Comparison of ENCODE assay signal across 1 cellular context in the genomic region with DNA sequence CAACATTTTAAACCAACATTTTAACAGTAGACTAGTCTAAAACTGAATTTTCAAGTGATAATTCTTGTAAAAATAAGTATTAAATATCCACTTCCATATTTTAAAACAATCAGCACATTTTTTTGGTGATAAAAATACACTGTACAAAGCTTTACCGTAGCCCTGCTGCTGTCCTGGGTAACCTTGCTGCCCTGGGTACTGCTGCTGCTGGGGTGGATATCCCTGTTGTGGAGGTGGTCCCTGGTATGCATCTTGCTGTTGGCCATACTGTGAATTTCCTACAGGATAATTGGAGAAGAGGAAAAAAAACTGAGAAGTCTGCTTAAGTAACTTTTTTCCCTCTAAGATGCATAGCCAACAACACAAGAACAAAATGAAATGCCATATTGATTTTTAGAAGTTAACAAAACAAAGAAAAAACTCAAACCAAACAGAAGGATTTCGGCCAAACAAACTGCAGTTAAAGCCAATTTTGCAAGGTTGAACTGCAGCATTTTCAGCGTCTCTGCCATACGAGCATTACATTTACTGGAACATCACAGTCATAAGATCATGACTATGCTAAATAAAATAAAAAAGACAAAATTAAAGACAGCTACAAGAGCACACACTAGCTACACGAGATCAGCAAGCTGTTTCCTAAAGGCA.
TF ChIP-seq lines count a peak whose summit lies in the region.

No MANE protein-coding gene starts in this region.

TF ChIP-seq in WTC11, 78 proteins besides CTCF, POLR2A, EP300 and RAD21 (continued from another document):
- TF ChIP-seq, protein P1, sequence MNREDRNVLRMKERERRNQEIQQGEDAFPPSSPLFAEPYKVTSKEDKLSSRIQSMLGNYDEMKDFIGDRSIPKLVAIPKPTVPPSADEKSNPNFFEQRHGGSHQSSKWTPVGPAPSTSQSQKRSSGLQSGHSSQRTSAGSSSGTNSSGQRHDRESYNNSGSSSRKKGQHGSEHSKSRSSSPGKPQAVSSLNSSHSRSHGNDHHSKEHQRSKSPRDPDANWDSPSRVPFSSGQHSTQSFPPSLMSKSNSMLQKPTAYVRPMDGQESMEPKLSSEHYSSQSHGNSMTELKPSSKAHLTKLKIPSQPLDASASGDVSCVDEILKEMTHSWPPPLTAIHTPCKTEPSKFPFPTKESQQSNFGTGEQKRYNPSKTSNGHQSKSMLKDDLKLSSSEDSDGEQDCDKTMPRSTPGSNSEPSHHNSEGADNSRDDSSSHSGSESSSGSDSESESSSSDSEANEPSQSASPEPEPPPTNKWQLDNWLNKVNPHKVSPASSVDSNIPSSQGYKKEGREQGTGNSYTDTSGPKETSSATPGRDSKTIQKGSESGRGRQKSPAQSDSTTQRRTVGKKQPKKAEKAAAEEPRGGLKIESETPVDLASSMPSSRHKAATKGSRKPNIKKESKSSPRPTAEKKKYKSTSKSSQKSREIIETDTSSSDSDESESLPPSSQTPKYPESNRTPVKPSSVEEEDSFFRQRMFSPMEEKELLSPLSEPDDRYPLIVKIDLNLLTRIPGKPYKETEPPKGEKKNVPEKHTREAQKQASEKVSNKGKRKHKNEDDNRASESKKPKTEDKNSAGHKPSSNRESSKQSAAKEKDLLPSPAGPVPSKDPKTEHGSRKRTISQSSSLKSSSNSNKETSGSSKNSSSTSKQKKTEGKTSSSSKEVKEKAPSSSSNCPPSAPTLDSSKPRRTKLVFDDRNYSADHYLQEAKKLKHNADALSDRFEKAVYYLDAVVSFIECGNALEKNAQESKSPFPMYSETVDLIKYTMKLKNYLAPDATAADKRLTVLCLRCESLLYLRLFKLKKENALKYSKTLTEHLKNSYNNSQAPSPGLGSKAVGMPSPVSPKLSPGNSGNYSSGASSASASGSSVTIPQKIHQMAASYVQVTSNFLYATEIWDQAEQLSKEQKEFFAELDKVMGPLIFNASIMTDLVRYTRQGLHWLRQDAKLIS (CRISPR knock-in tag; IDR thresholded peaks at IDR 0.05; ENCODE audit: borderline replicate concordance), result no peak
